10 cellular contexts compared by ENCODE assay signal in the genomic region with DNA sequence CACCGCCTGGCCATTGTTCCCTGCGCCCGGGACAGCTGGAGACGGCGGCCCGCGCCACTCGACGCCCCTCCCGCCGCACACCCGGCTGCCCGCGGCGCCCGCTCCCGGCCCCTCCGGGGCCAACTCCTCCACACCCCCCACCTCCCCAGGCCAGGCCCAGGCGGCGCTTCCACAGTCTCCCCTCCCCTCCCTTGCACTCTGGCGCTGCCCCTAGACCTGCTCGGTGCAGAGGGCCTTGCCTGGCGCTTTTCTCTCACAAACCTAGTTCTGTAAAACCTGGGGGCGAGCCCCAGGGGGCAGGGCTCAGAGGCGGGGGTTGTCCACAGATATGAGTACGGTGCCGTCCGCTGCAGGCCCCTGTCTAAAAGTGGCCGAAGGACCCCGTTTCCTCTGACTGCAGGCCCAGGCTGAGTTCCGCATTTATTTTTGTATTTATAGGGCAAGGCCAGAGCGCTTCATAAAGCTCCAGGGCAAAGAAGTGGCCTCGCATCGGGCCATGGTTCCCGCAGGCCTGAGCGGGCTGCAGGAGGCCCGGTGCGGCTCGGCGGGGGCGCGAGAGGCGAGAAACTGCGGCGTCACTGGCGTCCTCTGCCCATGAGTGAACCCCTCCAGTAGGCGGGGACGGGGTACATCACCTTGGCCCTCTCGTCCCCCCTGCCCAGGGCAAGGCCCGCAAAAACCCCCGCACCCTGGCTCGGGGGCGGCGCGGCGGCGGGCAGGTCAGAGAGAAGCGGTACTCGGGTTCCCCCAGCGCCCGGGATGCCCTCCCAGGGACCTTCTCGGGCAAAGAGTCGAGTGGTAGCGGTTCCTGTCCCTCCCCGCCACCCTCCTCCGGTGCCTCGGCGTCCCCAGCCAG.
DNase-seq lines count a peak whose midpoint lies in the region; ATAC-seq and TF ChIP-seq lines count a peak whose summit lies in the region.
"Had no signal": no experiment of that assay in that cellular context is flagged by ENCODE, and none has a peak within 500 bp of the region (broad histone marks: within the 10 kb centered on the region; RNA-seq: fewer than 3 reads in every experiment).

No MANE protein-coding gene starts in this region.

- no peak overlapping the region for H3K27ac ChIP-seq in heart right ventricle

- WGBS in heart right ventricle, 2 donors, result 4 to 5% methylated on average over 65 to 68 of the region's 68 CpGs

- no peak for ATAC-seq in activated T-cell treated with anti-CD3 and anti-CD28 coated beads, Interleukin-2, amount 50 U/mL, for 4 hours
- ATAC-seq in heart right ventricle (peak in 4 of 8 donors; percentile 8 to 45 (median 20)), sciatic nerve (no peak), HG02870 (IDR thresholded peaks at IDR 0.05; ENCODE audit: unreplicated experiment) (no peak)

- no peak for DNase-seq in activated T-cell treated with anti-CD3 and anti-CD28 coated beads, Interleukin-2, amount 50 U/mL, for 4 hours
- no peak for DNase-seq in activated T-cell treated with anti-CD3 and anti-CD28 coated beads for 4 hours
- DNase-seq in NCI-H1417 (lab: John Stamatoyannopoulos, UW), result peak in 2 of 3 experiments; percentile 90 to 94
- no peak for DNase-seq in heart right ventricle
- peak; percentile 56 for DNase-seq in sciatic nerve (ENCODE audit: low spot score)
- DNase-seq in SIG-M5 treated with dmso at 0.1 percent for 504 hours (lab: John Stamatoyannopoulos, UW; ENCODE audit: unreplicated experiment), result no peak
- no peak for DNase-seq in CD14-positive monocyte (ENCODE audit: low spot score)
- DNase-seq: caudate nucleus had no signal

- no peaks in the 10 kb centered on the region for H3K36me3 Mint-ChIP-seq in activated T-cell treated with anti-CD3 and anti-CD28 coated beads, Interleukin-2, amount 50 U/mL, for 4 hours (ENCODE audit: insufficient read depth)
- H3K36me3 Mint-ChIP-seq in CD14-positive monocyte, result no peaks in the 10 kb centered on the region

- intact Hi-C loops in heart right ventricle (cut with DNase I), result no loop called here
- intact Hi-C loops in sciatic nerve (cut with DNase I), result no loop called here
- intact Hi-C loops in CD14-positive monocyte (cut with micrococcal nuclease), result no loop called here

- no peak overlapping the region for H3K27ac Mint-ChIP-seq in CD14-positive monocyte

- H3K36me3 ChIP-seq in heart right ventricle, result no peaks in the 10 kb centered on the region

- peak overlapping the region; percentile 38 for H3K4me3 Mint-ChIP-seq in activated T-cell treated with anti-CD3 and anti-CD28 coated beads, Interleukin-2, amount 50 U/mL, for 4 hours
- peak overlapping the region in 1 of 2 donors; percentile 76 for H3K4me3 Mint-ChIP-seq in CD14-positive monocyte

- H3K4me1 Mint-ChIP-seq in activated T-cell treated with anti-CD3 and anti-CD28 coated beads, Interleukin-2, amount 50 U/mL, for 4 hours (ENCODE audit: low read depth), result peaks cover 19% of the 10 kb centered on the region
- no peaks in the 10 kb centered on the region for H3K4me1 Mint-ChIP-seq in CD14-positive monocyte

- no peaks in the 10 kb centered on the region for H3K9me3 Mint-ChIP-seq in activated T-cell treated with anti-CD3 and anti-CD28 coated beads, Interleukin-2, amount 50 U/mL, for 4 hours
- peaks cover 0 to 12% (median 0%) of the 10 kb centered on the region in 7 donors for H3K9me3 Mint-ChIP-seq in CD14-positive monocyte

- H3K9me3 ChIP-seq in heart right ventricle, result no peaks in the 10 kb centered on the region
- H3K9me3 ChIP-seq: SK-N-SH had no signal

- H3K4me3 ChIP-seq in heart right ventricle, result peak overlapping the region in 7 of 10 donors; percentile 10 to 55 (median 48)

- H3K4me1 ChIP-seq in heart right ventricle, result peaks cover 4 to 51% (median 33%) of the 10 kb centered on the region in 9 donors

- H3K27me3 ChIP-seq in heart right ventricle, result peaks cover 8 to 81% (median 72%) of the 10 kb centered on the region in 7 donors

- H3K27me3 Mint-ChIP-seq in activated T-cell treated with anti-CD3 and anti-CD28 coated beads, Interleukin-2, amount 50 U/mL, for 4 hours (ENCODE audit: low read depth), result peaks cover 43% of the 10 kb centered on the region
- H3K27me3 Mint-ChIP-seq in CD14-positive monocyte (ENCODE audit: low read depth in 3 of 3), result peaks cover 50 to 74% (median 66%) of the 10 kb centered on the region in 3 donors

- TF ChIP-seq CTCF in heart right ventricle (IDR thresholded peaks at IDR 0.05) (no peak), CD14-positive monocyte (IDR thresholded peaks at IDR 0.05) (no peak)

Comparison
In these comparisons a context has a peak if more than half of its experiments do, and no peak if none do; other contexts are left out.
1. DNase-seq: peak in NCI-H1417 (2 of 3) and sciatic nerve (single experiment); none in activated T-cell treated with anti-CD3 and anti-CD28 coated beads, Interleukin-2, amount 50 U/mL, for 4 hours (single experiment), activated T-cell treated with anti-CD3 and anti-CD28 coated beads for 4 hours (single experiment), heart right ventricle (0 of 2), SIG-M5 treated with dmso at 0.1 percent for 504 hours (single experiment) and CD14-positive monocyte (single experiment).